ENCODE assay signal across 11 cellular contexts in the genomic region with DNA sequence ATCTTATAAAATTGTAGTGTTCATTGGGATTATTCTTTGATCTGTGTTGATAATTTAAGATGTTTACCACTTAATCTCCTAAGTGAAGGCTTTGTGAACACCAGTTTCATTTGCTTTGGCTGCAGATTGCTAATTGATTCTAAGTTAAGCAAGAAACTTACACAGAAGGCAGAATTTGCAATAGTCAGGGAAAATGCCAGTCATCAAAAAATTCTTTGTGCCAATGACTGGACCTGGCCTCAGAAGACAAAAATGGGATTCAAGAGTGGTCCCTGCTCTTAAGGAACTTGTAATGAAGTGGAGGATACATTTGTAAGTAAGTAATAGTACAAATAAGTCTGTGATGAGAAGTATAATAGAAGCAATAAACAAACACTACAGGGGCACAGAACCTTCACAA.
"Had no signal": no experiment of that assay in that cellular context is flagged by ENCODE, and none has a peak within 500 bp of the region (broad histone marks: within the 10 kb centered on the region; RNA-seq: fewer than 3 reads in every experiment).

No MANE protein-coding gene starts in this region.

- H3K36me3 ChIP-seq: HAP-1 had no signal

- FAIRE-seq: HTR-8/SVneo had no signal

- H3K4me1 ChIP-seq: HAP-1 had no signal

- DNase-seq: GM23248, GOT3, H7, HFFc6, Kasumi-1, KBM-7 had no signal

- H3K9ac ChIP-seq: GM23248, KMS-11 had no signal

- H2AFZ ChIP-seq: GM23248 had no signal

- ATAC-seq: HCT116 had no signal

- H3K4me2 ChIP-seq: KMS-11 had no signal

- H3K27ac ChIP-seq: GM23248, HL-60, KMS-11 had no signal

- H3K4me3 ChIP-seq: GM23248, HAP-1 had no signal

- H3K9me3 ChIP-seq: HAP-1 had no signal
